In genomic region chr5:142713151-142713706, GRCh38 we compare ENCODE assay signal across 8 cellular contexts. TPM values are rescaled to one million over a fixed set of nuclear protein-coding genes. Genes with fewer than 3 reads are reported as not detected.
DNase-seq lines count a peak whose midpoint lies in the region; ATAC-seq and TF ChIP-seq lines count a peak whose summit lies in the region.

No MANE protein-coding gene starts in this region.

- H3K9ac ChIP-seq in HCT116 (ENCODE audit: low read length) (peak overlapping the region; percentile 55), MM.1S (ENCODE audit: low read length) (no peak overlapping the region), SK-N-SH (peak overlapping the region; percentile 72; the same call in 1 of the 2 replicates)

- BruUV-seq in HCT116 (replicated peaks; lab: Mats Ljungman, UMichigan): no TSS peak

- no peaks in the 10 kb centered on the region for H3K79me2 ChIP-seq in HCT116 (ENCODE audit: insufficient read depth, low read length)
- no peaks in the 10 kb centered on the region for H3K79me2 ChIP-seq in MM.1S (ENCODE audit: low read length)
- no peaks in the 10 kb centered on the region for H3K79me2 ChIP-seq in SK-N-SH (ENCODE audit: insufficient read depth)

- RAD21 ChIA-PET in HCT116 (lab: Charles Lee; ENCODE audit: low non-redundant PET in 1 of 2, low total read pairs in 2 of 2, uncharacterized antibody in 2 of 2, unreplicated experiment in 2 of 2): interaction anchor here (0.6 to 1.2 kb wide), 8 partner anchors 14 to 700 kb away, joined by 3 to 7 read pairs (median 3); partner anchors contain the start of gene GNPDA1 (in 1 of the 2)

- peaks cover 0 to 9% of the 10 kb centered on the region in 2 donors for H3K9me3 Mint-ChIP-seq in activated naive CD4-positive, alpha-beta T cell treated with anti-CD3 and anti-CD28 coated beads, Interleukin-2, amount 50 U/mL, for 72 hours
- no peaks in the 10 kb centered on the region for H3K9me3 Mint-ChIP-seq in osteocyte (ENCODE audit: unreplicated experiment)

- 6% methylated on average over 10 of the region's 28 CpGs for WGBS in SK-N-SH (ENCODE audit: low lambda C conversion rate)
- WGBS in thyroid gland, 2 donors: 1 to 2% methylated on average over 25 to 26 of the region's 28 CpGs

- H3K9me2 ChIP-seq in HCT116 (ENCODE audit: insufficient read depth) (no peaks in the 10 kb centered on the region), MM.1S (replicated peaks; ENCODE audit: insufficient read depth, low read length) (no peaks in the 10 kb centered on the region), SK-N-SH (no peaks in the 10 kb centered on the region)

- TF ChIP-seq CTCF in HCT116 (IDR thresholded peaks at IDR 0.05 in 2 of 3, conservative IDR thresholded peaks at IDR 0.05 in 1 of 3; ENCODE audit: borderline replicate concordance in 1 of 3, insufficient read depth in 1 of 3, low read depth in 2 of 3, low read length in 2 of 3): peak; percentile 84 to 99 (median 96)
- peak; percentile 94 for TF ChIP-seq CTCF in MM.1S (IDR thresholded peaks at IDR 0.05; ENCODE audit: low read length)
- TF ChIP-seq CTCF in SK-N-SH (IDR thresholded peaks at IDR 0.05): peak; percentile 98
- peak; percentile 98 for TF ChIP-seq CTCF in osteocyte (IDR thresholded peaks at IDR 0.05)
- peak; percentile 91 to 96 (median 92) for TF ChIP-seq CTCF in thyroid gland (IDR thresholded peaks at IDR 0.05)

- H3K4me3 ChIP-seq in HCT116 (replicated peaks in 1 of 2; ENCODE audit: low read depth in 1 of 2, low read length in 2 of 2) (peak overlapping the region; percentile 46 to 57), MM.1S (ENCODE audit: low read length) (peak overlapping the region; percentile 59), SK-N-SH (ENCODE audit: low read depth in 2 of 2, low read length in 1 of 2) (peak overlapping the region; percentile 61 to 90), thyroid gland (replicated peaks in 1 of 3) (peak overlapping the region; percentile 27 to 32 (median 27))

- peak; percentile 83 for ATAC-seq in HCT116
- peak; percentile 99 for ATAC-seq in activated naive CD4-positive, alpha-beta T cell treated with anti-CD3 and anti-CD28 coated beads, Interleukin-2, amount 50 U/mL, for 72 hours
- ATAC-seq in Right ventricle myocardium inferior: peak; percentile 84

- DNase-seq in GM03348 (ENCODE audit: low spot score): peak; percentile 90
- peak; percentile 80 for DNase-seq in HCT116 (ENCODE audit: low read depth, low spot score)
- DNase-seq in MM.1S: peak; percentile 86
- DNase-seq in SK-N-SH: peak; percentile 85
- peak; percentile 88 to 89 for DNase-seq in activated naive CD4-positive, alpha-beta T cell treated with anti-CD3 and anti-CD28 coated beads, Interleukin-2, amount 50 U/mL, for 72 hours (ENCODE audit: low spot score in 2 of 2)
- peak; percentile 93 for DNase-seq in Right ventricle myocardium inferior (ENCODE audit: missing footprints)
- peak; percentile 96 for DNase-seq in osteocyte (ENCODE audit: extremely low spot score, unreplicated experiment)
- peak; percentile 84 to 90 for DNase-seq in thyroid gland

- no peak for TF ChIP-seq POLR2A in HCT116 (IDR thresholded peaks at IDR 0.05; ENCODE audit: borderline replicate concordance, extremely low read depth, insufficient read depth, insufficient read length)
- peak in 1 of 2 donors; percentile 8 for TF ChIP-seq POLR2A in thyroid gland (IDR thresholded peaks at IDR 0.05)

- H3K36me3 Mint-ChIP-seq in activated naive CD4-positive, alpha-beta T cell treated with anti-CD3 and anti-CD28 coated beads, Interleukin-2, amount 50 U/mL, for 72 hours: peaks cover 0 to 10% of the 10 kb centered on the region in 2 donors
- no peaks in the 10 kb centered on the region for H3K36me3 Mint-ChIP-seq in osteocyte (ENCODE audit: unreplicated experiment)

- H4K20me1 ChIP-seq in HCT116 (ENCODE audit: insufficient read depth) (no peaks in the 10 kb centered on the region), MM.1S (ENCODE audit: insufficient read depth, low read length) (no peaks in the 10 kb centered on the region), SK-N-SH (ENCODE audit: insufficient read depth) (no peaks in the 10 kb centered on the region)

- intact Hi-C loops in HCT116 (cut with micrococcal nuclease) (loop anchor here (1.0 to 10.0 kb wide), 5 partner anchors 102 to 1462 kb away; partner anchors contain the start of genes KCTD16 and YIPF5), Right ventricle myocardium inferior (cut with DNase I) (loop anchor here (1.0 to 10.0 kb wide), 2 partner anchors 167 to 692 kb away; partner anchors contain the start of gene NR3C1), thyroid gland (cut with DNase I) (no loop called here)

- no peak for TF ChIP-seq EP300 in SK-N-SH (IDR thresholded peaks at IDR 0.05; ENCODE audit: borderline replicate concordance in 1 of 2, low read depth in 1 of 2, low read length in 1 of 2)

- POLR2A ChIA-PET in HCT116 (lab: Charles Lee) (interaction anchor here (1.0 kb wide), 1 partner anchor 175 kb away, joined by 5 read pairs; no protein-coding TSS in a partner anchor), SK-N-SH (lab: Yijun Ruan, JAX) (interaction anchor here (1.1 kb wide), 1 partner anchor 27 kb away, joined by 3 read pairs; no protein-coding TSS in a partner anchor)

- H3K4me2 ChIP-seq in HCT116 (ENCODE audit: low read length) (peak overlapping the region; percentile 83), MM.1S (ENCODE audit: low read depth, low read length) (peak overlapping the region; percentile 61), SK-N-SH (peak overlapping the region; percentile 70)

- peak; percentile 73 for TF ChIP-seq RAD21 in HCT116 (IDR thresholded peaks at IDR 0.05; ENCODE audit: low read depth)
- TF ChIP-seq RAD21 in SK-N-SH (IDR thresholded peaks at IDR 0.05; ENCODE audit: low read length): peak; percentile 58

- peaks cover 2 to 21% of the 10 kb centered on the region in 2 experiments; a peak in 3 of 4 replicates for H3K4me1 ChIP-seq in HCT116 (ENCODE audit: control insufficient read depth in 1 of 2, insufficient read depth in 2 of 2, low read length in 2 of 2)
- H3K4me1 ChIP-seq in MM.1S (ENCODE audit: low read length): no peaks in the 10 kb centered on the region
- H3K4me1 ChIP-seq in SK-N-SH (ENCODE audit: control insufficient read depth in 1 of 2, insufficient read depth in 2 of 2, low read depth in 1 of 2, low read length in 1 of 2): peaks cover 5 to 26% of the 10 kb centered on the region in 2 experiments; a peak in 3 of 4 replicates
- H3K4me1 ChIP-seq in thyroid gland: peaks cover 7 to 19% of the 10 kb centered on the region in 2 donors

- H3K4me1 Mint-ChIP-seq in osteocyte (ENCODE audit: unreplicated experiment): peaks cover 9% of the 10 kb centered on the region

- H3K36me3 ChIP-seq in HCT116 (ENCODE audit: control insufficient read depth in 1 of 2, insufficient read depth in 2 of 2, low read length in 2 of 2): no peaks in the 10 kb centered on the region
- no peaks in the 10 kb centered on the region for H3K36me3 ChIP-seq in MM.1S (replicated peaks; ENCODE audit: insufficient read depth, low read length)
- H3K36me3 ChIP-seq in SK-N-SH (replicated peaks in 1 of 2; ENCODE audit: control insufficient read depth in 1 of 2, insufficient read depth in 2 of 2, low read length in 1 of 2): no peaks in the 10 kb centered on the region
- no peaks in the 10 kb centered on the region for H3K36me3 ChIP-seq in thyroid gland

- CTCF ChIA-PET in HCT116 (lab: Charles Lee): interaction anchor here (0.5 to 9.9 kb wide), 63 partner anchors 9 to 561 kb away, joined by 3 to 128 read pairs (median 4); partner anchors contain the start of genes ARHGAP26 and FGF1
- CTCF ChIA-PET in SK-N-SH (lab: Yijun Ruan, JAX): interaction anchor here (0.6 to 14.5 kb wide), 86 partner anchors 10 to 1475 kb away, joined by 3 to 1285 read pairs (median 4); partner anchors contain the start of genes ARHGAP26 and FGF1

- H3K27me3 Mint-ChIP-seq in osteocyte (ENCODE audit: unreplicated experiment): no peaks in the 10 kb centered on the region

- H2AFZ ChIP-seq in HCT116 (ENCODE audit: low read depth, low read length, poor library complexity, severe bottlenecking): peak overlapping the region; percentile 84
- H2AFZ ChIP-seq in MM.1S (ENCODE audit: low read length): peak overlapping the region; percentile 58
- H2AFZ ChIP-seq in SK-N-SH (ENCODE audit: low read depth): peak overlapping the region; percentile 99

- peak overlapping the region; percentile 74 for H3K4me3 Mint-ChIP-seq in osteocyte (ENCODE audit: unreplicated experiment)

- H3K27me3 ChIP-seq in HCT116 (ENCODE audit: insufficient read depth, low read length): no peaks in the 10 kb centered on the region
- no peaks in the 10 kb centered on the region for H3K27me3 ChIP-seq in MM.1S (replicated peaks; ENCODE audit: insufficient read depth, low read length)
- no peaks in the 10 kb centered on the region for H3K27me3 ChIP-seq in SK-N-SH (ENCODE audit: insufficient read depth)
- H3K27me3 ChIP-seq in thyroid gland: no peaks in the 10 kb centered on the region

- H3K27ac ChIP-seq in HCT116 (ENCODE audit: low read depth, low read length): peak overlapping the region; percentile 44
- no peak overlapping the region for H3K27ac ChIP-seq in MM.1S (ENCODE audit: low read length)
- H3K27ac ChIP-seq in SK-N-SH (ENCODE audit: low read depth in 2 of 2, low read length in 1 of 2): peak overlapping the region; percentile 76 to 80
- H3K27ac ChIP-seq in thyroid gland: peak overlapping the region; percentile 48 to 77 (median 74)

- H3F3A ChIP-seq in MM.1S (ENCODE audit: insufficient read depth, low read length) (no peaks in the 10 kb centered on the region), SK-N-SH (replicated peaks; ENCODE audit: insufficient read depth) (peaks cover 4% of the 10 kb centered on the region)

- H3K27ac Mint-ChIP-seq in activated naive CD4-positive, alpha-beta T cell treated with anti-CD3 and anti-CD28 coated beads, Interleukin-2, amount 50 U/mL, for 72 hours: no peak overlapping the region
- peak overlapping the region; percentile 70 for H3K27ac Mint-ChIP-seq in osteocyte (ENCODE audit: unreplicated experiment)

- H3K9me3 ChIP-seq in HCT116 (ENCODE audit: control insufficient read depth in 1 of 2, insufficient read depth in 1 of 2, low read depth in 1 of 2, low read length in 2 of 2): no peaks in the 10 kb centered on the region
- no peaks in the 10 kb centered on the region for H3K9me3 ChIP-seq in MM.1S (replicated peaks; ENCODE audit: insufficient read depth, low read length)
- no peaks in the 10 kb centered on the region for H3K9me3 ChIP-seq in SK-N-SH
- H3K9me3 ChIP-seq in thyroid gland: no peaks in the 10 kb centered on the region

RNA-seq across cellular contexts. Expression of gene FGF1, which starts 27.3 kb away (rescaled TPM):
- total RNA-seq in HCT116 (2021; ENCODE audit: unreplicated experiment): not detected
- polyA plus RNA-seq in HCT116 (2012): 0.07 and 0.33 TPM in 2 replicates
- polyA plus RNA-seq in SK-N-SH (2012; rRNA removed): 5.3 and 5.9 TPM in 2 replicates
- polyA plus RNA-seq in SK-N-SH (2012; cell fraction: cytosol; rRNA removed): 5.6 and 6.3 TPM in 2 replicates
- polyA plus RNA-seq in SK-N-SH (2012; cell fraction: nucleus; rRNA removed): 5.4 and 5.6 TPM in 2 replicates
- not detected for total RNA-seq in activated naive CD4-positive, alpha-beta T cell treated with anti-CD3 and anti-CD28 coated beads, Interleukin-2, amount 50 U/mL, for 72 hours
- total RNA-seq in Right ventricle myocardium inferior: 57.0 TPM
- total RNA-seq in osteocyte: 0.73 and 1.5 TPM in 2 replicates
- total RNA-seq in thyroid gland: 1 to 10 TPM in 3 of 4 donors, under 1 TPM in 1; 0.81 to 1.3 (median 1.2) TPM

RNA-seq across cellular contexts. Expression of gene ARHGAP26, which starts 56.9 kb away (rescaled TPM):
- total RNA-seq in HCT116 (2021; ENCODE audit: unreplicated experiment) (34.5 TPM), Right ventricle myocardium inferior (29.8 TPM), osteocyte (14.1 and 15.1 TPM in 2 replicates), thyroid gland (10 to 100 TPM; 28.2 to 52.3 (median 37.9) TPM)
- polyA plus RNA-seq in HCT116 (2012): 8.3 and 11.5 TPM in 2 replicates
- polyA plus RNA-seq in SK-N-SH (2012; rRNA removed): 6.1 and 8.4 TPM in 2 replicates
- polyA plus RNA-seq in SK-N-SH (2012; cell fraction: cytosol; rRNA removed): 4.4 and 4.6 TPM in 2 replicates
- 19.4 and 33.8 TPM in 2 replicates for polyA plus RNA-seq in SK-N-SH (2012; cell fraction: nucleus; rRNA removed)
- total RNA-seq in activated naive CD4-positive, alpha-beta T cell treated with anti-CD3 and anti-CD28 coated beads, Interleukin-2, amount 50 U/mL, for 72 hours: 10 to 100 TPM; 15.7 to 23.4 TPM

Comparison
In these comparisons a context has a peak if more than half of its experiments do, and no peak if none do; other contexts are left out.
1. RNA of gene FGF1, which starts 27.3 kb away (total RNA-seq): 57.0 TPM in Right ventricle myocardium inferior (single experiment); 0.73 to 1.5 TPM in osteocyte, 0.81 to 1.3 TPM in thyroid gland, not detected in activated naive CD4-positive, alpha-beta T cell treated with anti-CD3 and anti-CD28 coated beads, Interleukin-2, amount 50 U/mL, for 72 hours and not detected in HCT116 (single experiment); every median in the first group is over 10 times any median in the second.
2. Peak in every context shown above with its lines, with median percentiles within 50 percentile points of each other: DNase-seq, ATAC-seq, H2AFZ ChIP-seq, H3K4me2 ChIP-seq, H3K4me3 ChIP-seq and CTCF ChIP-seq.